Comparison of ENCODE assay signal across 8 cellular contexts in the genomic region with DNA sequence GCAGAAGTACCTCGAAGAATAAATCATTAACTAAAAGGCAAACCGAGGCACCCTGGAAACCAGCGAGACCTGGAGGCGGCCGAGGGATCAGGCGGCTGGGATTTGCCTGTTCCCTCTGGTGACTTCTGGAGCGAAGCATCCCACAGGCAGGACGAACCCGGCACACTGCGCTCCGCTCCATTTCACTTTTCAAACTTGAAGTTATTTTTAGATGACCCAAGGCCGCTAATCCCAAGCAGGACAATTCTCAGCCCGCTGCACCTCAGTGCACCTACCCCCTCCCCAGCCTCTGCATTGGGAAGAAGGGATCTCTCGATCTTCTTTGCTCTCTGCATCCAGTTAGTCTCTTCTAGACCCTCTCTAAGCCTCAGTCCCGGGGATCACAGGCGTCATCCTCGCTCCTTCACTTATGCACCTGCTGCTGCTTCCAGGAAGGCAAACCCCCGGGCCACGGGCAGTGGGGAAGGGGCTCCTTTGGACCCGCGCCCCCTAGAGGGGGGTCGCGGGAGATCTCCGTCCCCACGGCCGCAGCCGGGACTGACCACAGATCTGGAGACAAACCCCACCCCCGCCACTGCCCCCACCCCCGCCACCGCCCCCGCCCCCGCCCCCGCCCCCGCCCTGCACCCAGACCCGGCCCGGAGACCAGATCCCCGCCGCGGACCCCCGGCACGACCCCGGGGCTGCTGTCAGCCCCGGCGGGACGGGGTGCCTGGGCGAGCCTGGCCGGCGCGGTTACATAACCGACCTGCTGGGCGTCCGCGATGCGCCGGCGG. TPM values are rescaled to one million over a fixed set of nuclear protein-coding genes. Genes with fewer than 3 reads are reported as not detected.
A peak's percentile ranks its signal among the peaks of the same experiment; 100 is the strongest.
DNase-seq lines count a peak whose midpoint lies in the region; ATAC-seq and TF ChIP-seq lines count a peak whose summit lies in the region.

No MANE protein-coding gene starts in this region.

- H3K4me2 ChIP-seq in hepatocyte, result peak overlapping the region; percentile 97

- no peak overlapping the region for H3K27ac Mint-ChIP-seq in CD14-positive monocyte

- peaks cover 3% of the 10 kb centered on the region in 2 donors for H3K36me3 Mint-ChIP-seq in CD14-positive monocyte

- H3K36me3 ChIP-seq in adipocyte (ENCODE audit: control insufficient read depth, insufficient read depth, low read length, severe bottlenecking) (no peaks in the 10 kb centered on the region), hepatocyte (replicated peaks; ENCODE audit: insufficient read depth, low read depth) (no peaks in the 10 kb centered on the region)

- DNase-seq in CD14-positive monocyte (ENCODE audit: low spot score) (no peak), HFF-Myc (ENCODE audit: extremely low read depth, low read depth) (no peak), adipocyte (ENCODE audit: low read depth) (peak; percentile 66), hepatocyte (ENCODE audit: low spot score) (peak; percentile 37), retina (peak; percentile 80), GM19238 (ENCODE audit: insufficient read length, low spot score) (no peak), NCI-H146 (lab: John Stamatoyannopoulos, UW) (no peak)

- peak overlapping the region; percentile 68 for H3K9ac ChIP-seq in adipocyte (ENCODE audit: low read length)

- intact Hi-C loops in CD14-positive monocyte (cut with micrococcal nuclease), result no loop called here

- no peaks in the 10 kb centered on the region for H3K79me2 ChIP-seq in hepatocyte

- H3K27ac ChIP-seq in hepatocyte, result no peak overlapping the region

- TF ChIP-seq CTCF in CD14-positive monocyte (IDR thresholded peaks at IDR 0.05) (no peak), HFF-Myc (IDR thresholded peaks at IDR 0.05; ENCODE audit: low read depth, low read length, missing control alignments) (peak; percentile 46), hepatocyte (IDR thresholded peaks at IDR 0.05; ENCODE audit: poor library complexity) (peak; percentile 36)

- no peaks in the 10 kb centered on the region for H4K20me1 ChIP-seq in hepatocyte (ENCODE audit: insufficient read depth, poor library complexity, severe bottlenecking)

- H3K4me3 ChIP-seq in HFF-Myc (replicated peaks; ENCODE audit: low read depth, low read length), result peak overlapping the region; percentile 53
- peak overlapping the region; percentile 83 for H3K4me3 ChIP-seq in adipocyte (ENCODE audit: low read length)
- H3K4me3 ChIP-seq in hepatocyte, result peak overlapping the region; percentile 88

- ATAC-seq in GM21723 (IDR thresholded peaks at IDR 0.05; ENCODE audit: unreplicated experiment), result no peak

- H3K9me2 ChIP-seq in hepatocyte (replicated peaks; ENCODE audit: insufficient read depth), result no peaks in the 10 kb centered on the region

- H3K4me1 Mint-ChIP-seq in CD14-positive monocyte, result peaks cover 9% of the 10 kb centered on the region

- H3K27me3 Mint-ChIP-seq in CD14-positive monocyte (ENCODE audit: low read depth in 3 of 3), result peaks cover 55 to 68% (median 56%) of the 10 kb centered on the region in 3 donors

- peak overlapping the region; percentile 59 to 84 for H3K4me3 Mint-ChIP-seq in CD14-positive monocyte

- peaks cover 0 to 5% (median 0%) of the 10 kb centered on the region in 7 donors for H3K9me3 Mint-ChIP-seq in CD14-positive monocyte

- no peaks in the 10 kb centered on the region for H3K9me3 ChIP-seq in adipocyte (ENCODE audit: control insufficient read depth, low read length)
- no peaks in the 10 kb centered on the region for H3K9me3 ChIP-seq in hepatocyte (ENCODE audit: low read depth)

- 22% methylated on average over 19 of the region's 56 CpGs for WGBS in hepatocyte (ENCODE audit: low lambda C conversion rate, missing lambda C conversion rate)

- no peak overlapping the region for H2AFZ ChIP-seq in hepatocyte

- H3K27me3 ChIP-seq in adipocyte (replicated peaks; ENCODE audit: control insufficient read depth, insufficient read depth, low read length) (no peaks in the 10 kb centered on the region), hepatocyte (peaks cover 66% of the 10 kb centered on the region)

- H3K4me1 ChIP-seq in adipocyte (ENCODE audit: control insufficient read depth, insufficient read depth, low read length), result peaks cover 15% of the 10 kb centered on the region
- peaks cover 4% of the 10 kb centered on the region for H3K4me1 ChIP-seq in hepatocyte (ENCODE audit: insufficient read depth)

RNA-seq across cellular contexts. Expression of a gene that starts 0.6 kb away (rescaled TPM):
- polyA plus RNA-seq in CD14-positive monocyte (not detected), hepatocyte (5.0 and 6.9 TPM in 2 replicates)
- 6.6 TPM in 2 replicates for total RNA-seq in hepatocyte

Comparison
In these comparisons a context has a peak if more than half of its experiments do, and no peak if none do; other contexts are left out.
1. DNase-seq: peak in adipocyte (single experiment), hepatocyte (single experiment) and retina (single experiment); none in CD14-positive monocyte (single experiment), HFF-Myc (single experiment), GM19238 (single experiment) and NCI-H146 (single experiment).
2. Peak in every context shown above with its lines, with median percentiles within 50 percentile points of each other: H3K4me3 ChIP-seq.